ENCODE assay signal across 1 cellular context in genomic region chr22:44616882-44617655, GRCh38.
A peak's percentile ranks its signal among the peaks of the same experiment; 100 is the strongest.
TF ChIP-seq lines count a peak whose summit lies in the region.

No MANE protein-coding gene starts in this region.

TF ChIP-seq in HepG2, 621 proteins besides CTCF, POLR2A, EP300 and RAD21:
- TF ChIP-seq ZNF646 (CRISPR knock-in tag; IDR thresholded peaks at IDR 0.05) (peak; percentile 84), SKIL (CRISPR knock-in tag; IDR thresholded peaks at IDR 0.05; ENCODE audit: borderline replicate concordance) (0 out of 2 replicates have a peak, but pooled peaks have one; percentile 9), ZBTB4 (CRISPR knock-in tag; IDR thresholded peaks at IDR 0.05; ENCODE audit: borderline replicate concordance) (no peak)
